In the genomic region with DNA sequence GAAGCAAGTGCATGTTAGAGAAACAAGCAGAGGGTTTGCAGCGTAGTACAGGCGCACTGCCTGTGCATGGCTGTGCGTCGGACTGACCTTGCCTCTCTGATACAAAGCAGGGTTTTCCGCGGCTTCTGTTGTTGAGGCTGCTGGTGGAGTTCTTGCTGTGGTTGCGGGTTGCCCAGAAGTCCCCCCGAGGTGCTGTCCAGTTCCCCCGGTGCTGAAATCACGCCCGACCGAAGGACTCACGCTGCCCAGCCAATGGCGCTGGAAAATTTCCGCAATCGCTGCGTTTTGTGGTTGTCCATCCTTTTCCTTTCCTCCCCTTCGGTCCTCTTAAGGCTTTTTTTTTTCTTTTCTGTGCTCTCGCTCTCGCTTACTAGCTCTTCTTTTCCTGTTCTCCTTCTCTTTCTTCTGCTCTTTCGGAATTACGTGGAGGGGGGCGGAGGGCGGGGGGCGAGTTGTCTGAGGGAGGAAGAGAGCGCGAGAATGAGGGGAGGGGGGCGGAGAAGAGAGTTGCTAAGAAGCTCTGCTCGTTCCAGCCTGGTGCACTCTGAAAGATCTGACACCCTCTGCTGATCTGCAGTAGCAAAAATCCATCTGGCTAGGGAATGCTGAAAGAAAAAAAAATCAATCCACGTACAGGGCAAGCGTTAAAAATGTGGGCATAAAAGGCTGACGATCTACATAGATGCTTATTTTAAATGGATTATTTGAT, we compare ENCODE assay signal across 10 cellular contexts. TPM values are rescaled to one million over a fixed set of nuclear protein-coding genes. Genes with fewer than 3 reads are reported as not detected.
DNase-seq lines count a peak whose midpoint lies in the region; ATAC-seq and TF ChIP-seq lines count a peak whose summit lies in the region.
"Had no signal": no experiment of that assay in that cellular context is flagged by ENCODE, and none has a peak within 500 bp of the region (broad histone marks: within the 10 kb centered on the region; RNA-seq: fewer than 3 reads in every experiment).

A gene with protein sequence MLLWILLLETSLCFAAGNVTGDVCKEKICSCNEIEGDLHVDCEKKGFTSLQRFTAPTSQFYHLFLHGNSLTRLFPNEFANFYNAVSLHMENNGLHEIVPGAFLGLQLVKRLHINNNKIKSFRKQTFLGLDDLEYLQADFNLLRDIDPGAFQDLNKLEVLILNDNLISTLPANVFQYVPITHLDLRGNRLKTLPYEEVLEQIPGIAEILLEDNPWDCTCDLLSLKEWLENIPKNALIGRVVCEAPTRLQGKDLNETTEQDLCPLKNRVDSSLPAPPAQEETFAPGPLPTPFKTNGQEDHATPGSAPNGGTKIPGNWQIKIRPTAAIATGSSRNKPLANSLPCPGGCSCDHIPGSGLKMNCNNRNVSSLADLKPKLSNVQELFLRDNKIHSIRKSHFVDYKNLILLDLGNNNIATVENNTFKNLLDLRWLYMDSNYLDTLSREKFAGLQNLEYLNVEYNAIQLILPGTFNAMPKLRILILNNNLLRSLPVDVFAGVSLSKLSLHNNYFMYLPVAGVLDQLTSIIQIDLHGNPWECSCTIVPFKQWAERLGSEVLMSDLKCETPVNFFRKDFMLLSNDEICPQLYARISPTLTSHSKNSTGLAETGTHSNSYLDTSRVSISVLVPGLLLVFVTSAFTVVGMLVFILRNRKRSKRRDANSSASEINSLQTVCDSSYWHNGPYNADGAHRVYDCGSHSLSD (minus strand): TSS at position 558 of the 709 bp plus-strand sequence. CDS start 967 bp downstream, outside the sequence.

- H3K4me3 ChIP-seq in thoracic aorta = peak within 1 kb of the TSS; percentile 66

- H3K36me3 Mint-ChIP-seq in activated T-helper 2 cell treated with anti-CD3 and anti-CD28 coated beads, Interferon-gamma antibody, Interleukin-2, Interleukin-4, amounts not matched to agents 10 μg/mL and 5 μg/mL and 100 μg/mL, durations not matched to agents 14 hours and 24 hours and 36 hours (ENCODE audit: low read depth) = no peaks in the 10 kb centered on the region
- H3K36me3 Mint-ChIP-seq: CD8-positive, alpha-beta memory T cell had no signal

- H3K9me3 Mint-ChIP-seq in activated T-helper 2 cell treated with anti-CD3 and anti-CD28 coated beads, Interferon-gamma antibody, Interleukin-2, Interleukin-4, amounts not matched to agents 10 μg/mL and 5 μg/mL and 100 μg/mL, durations not matched to agents 14 hours and 24 hours and 36 hours = no peaks in the 10 kb centered on the region

- no peaks in the 10 kb centered on the region for H3K36me3 ChIP-seq in thoracic aorta

- no peak within 1 kb of the TSS for H3K27ac ChIP-seq in thoracic aorta

- peaks cover 5 to 24% of the 10 kb centered on the region in 2 donors for H3K4me1 ChIP-seq in thoracic aorta (ENCODE audit: control insufficient read depth in 1 of 2, low read depth in 2 of 2)

- peaks cover 47% of the 10 kb centered on the region for H3K27me3 Mint-ChIP-seq in activated T-helper 2 cell treated with anti-CD3 and anti-CD28 coated beads, Interferon-gamma antibody, Interleukin-2, Interleukin-4, amounts not matched to agents 10 μg/mL and 5 μg/mL and 100 μg/mL, durations not matched to agents 14 hours and 24 hours and 36 hours (ENCODE audit: low read depth)

- no peak for ATAC-seq in thoracic aorta (ENCODE audit: insufficient number of reproducible peaks, low FRiP score, low read depth)
- no peak for ATAC-seq in HG02571 (IDR thresholded peaks at IDR 0.05; ENCODE audit: unreplicated experiment)

- H3K27me3 ChIP-seq in thoracic aorta (replicated peaks; ENCODE audit: insufficient read depth) = no peaks in the 10 kb centered on the region

- H3K4me1 Mint-ChIP-seq in activated T-helper 2 cell treated with anti-CD3 and anti-CD28 coated beads, Interferon-gamma antibody, Interleukin-2, Interleukin-4, amounts not matched to agents 10 μg/mL and 5 μg/mL and 100 μg/mL, durations not matched to agents 14 hours and 24 hours and 36 hours (ENCODE audit: low read depth) = no peaks in the 10 kb centered on the region
- H3K4me1 Mint-ChIP-seq: activated B cell treated with CpG ODN at 0.5 μM for 24 hours had no signal

- no peak within 1 kb of the TSS for H3K27ac Mint-ChIP-seq in activated T-helper 2 cell treated with anti-CD3 and anti-CD28 coated beads, Interferon-gamma antibody, Interleukin-2, Interleukin-4, amounts not matched to agents 10 μg/mL and 5 μg/mL and 100 μg/mL, durations not matched to agents 14 hours and 24 hours and 36 hours
- H3K27ac Mint-ChIP-seq: activated B cell treated with CpG ODN at 0.5 μM for 24 hours; CD8-positive, alpha-beta memory T cell had no signal

- DNase-seq in NCI-H2171 treated with DMSO at 0.1 percent for 48 hours (lab: John Stamatoyannopoulos, UW) = peak; percentile 31
- DNase-seq in NCI-H2171 (lab: John Stamatoyannopoulos, UW) = no peak
- peak; percentile 3 for DNase-seq in NCI-H1694 (lab: John Stamatoyannopoulos, UW)
- DNase-seq in anterior cingulate cortex (lab: John Stamatoyannopoulos, UW) = peak in 55 of 58 donors; percentile 16 to 86 (median 69)
- peak; percentile 81 for DNase-seq in inferior parietal cortex (ENCODE audit: extremely low spot score)
- no peak for DNase-seq in thoracic aorta (ENCODE audit: low spot score)
- no peak for DNase-seq in activated T-helper 2 cell treated with anti-CD3 and anti-CD28 coated beads, Interferon-gamma antibody, Interleukin-2, Interleukin-4, amounts not matched to agents 10 μg/mL and 5 μg/mL and 100 μg/mL, durations not matched to agents 14 hours and 24 hours and 36 hours (ENCODE audit: low spot score)
- DNase-seq: activated B cell treated with CpG ODN at 0.5 μM for 24 hours had no signal

- H3K9me3 ChIP-seq in thoracic aorta = no peaks in the 10 kb centered on the region

- intact Hi-C loops in activated T-helper 2 cell treated with anti-CD3 and anti-CD28 coated beads, Interferon-gamma antibody, Interleukin-2, Interleukin-4, amounts not matched to agents 10 μg/mL and 5 μg/mL and 100 μg/mL, durations not matched to agents 14 hours and 24 hours and 36 hours (cut with micrococcal nuclease) = loop anchor here (10.0 kb wide), 1 partner anchor 253 kb away; no protein-coding TSS in a partner anchor

- TF ChIP-seq CTCF in thoracic aorta (IDR thresholded peaks at IDR 0.05) = no peak

- no peak within 1 kb of the TSS for H3K4me3 Mint-ChIP-seq in activated T-helper 2 cell treated with anti-CD3 and anti-CD28 coated beads, Interferon-gamma antibody, Interleukin-2, Interleukin-4, amounts not matched to agents 10 μg/mL and 5 μg/mL and 100 μg/mL, durations not matched to agents 14 hours and 24 hours and 36 hours (ENCODE audit: low read depth)
- H3K4me3 Mint-ChIP-seq: activated B cell treated with CpG ODN at 0.5 μM for 24 hours had no signal

RNA-seq across cellular contexts. Expression of the gene that starts here (rescaled TPM):
- not detected for total RNA-seq in thoracic aorta
- not detected in 2 replicates for total RNA-seq in activated T-helper 2 cell treated with anti-CD3 and anti-CD28 coated beads, Interferon-gamma antibody, Interleukin-2, Interleukin-4, amounts not matched to agents 10 μg/mL and 5 μg/mL and 100 μg/mL, durations not matched to agents 14 hours and 24 hours and 36 hours
- total RNA-seq: activated B cell treated with CpG ODN at 0.5 μM for 24 hours; CD8-positive, alpha-beta memory T cell had no signal

Comparison
In these comparisons a context has a peak if more than half of its experiments do, and no peak if none do; other contexts are left out.
1. DNase-seq: peak in NCI-H2171 treated with DMSO at 0.1 percent for 48 hours (single experiment), NCI-H1694 (single experiment), anterior cingulate cortex (55 of 58) and inferior parietal cortex (single experiment); none in NCI-H2171 (single experiment), thoracic aorta (single experiment) and activated T-helper 2 cell treated with anti-CD3 and anti-CD28 coated beads, Interferon-gamma antibody, Interleukin-2, Interleukin-4, amounts not matched to agents 10 μg/mL and 5 μg/mL and 100 μg/mL, durations not matched to agents 14 hours and 24 hours and 36 hours (single experiment).